ENCODE assay signal across 21 cellular contexts in genomic region chr7:104275900-104276299, GRCh38. TPM values are rescaled to one million over a fixed set of nuclear protein-coding genes. Genes with fewer than 3 reads are reported as not detected.
DNase-seq lines count a peak whose midpoint lies in the region; ATAC-seq and TF ChIP-seq lines count a peak whose summit lies in the region.
"Had no signal": no experiment of that assay in that cellular context is flagged by ENCODE, and none has a peak within 500 bp of the region (broad histone marks: within the 10 kb centered on the region; RNA-seq: fewer than 3 reads in every experiment).

No MANE protein-coding gene starts in this region.

- no peaks in the 10 kb centered on the region; the same call in 1 of the 2 replicates for H3K27me3 ChIP-seq in PC-3 (ENCODE audit: low read length)
- H3K27me3 ChIP-seq: testis had no signal

- H3K9me2 ChIP-seq in PC-3 (replicated peaks; ENCODE audit: low read length), result no peaks in the 10 kb centered on the region

- POLR2A ChIA-PET in PC-3 (lab: Charles Lee; ENCODE audit: unreplicated experiment), result no interaction called here

- no peaks in the 10 kb centered on the region for H3K9me3 ChIP-seq in PC-3 (ENCODE audit: low read length)
- H3K9me3 ChIP-seq: BE2C, testis had no signal

- DNase-seq in DMS53 (lab: John Stamatoyannopoulos, UW) (peak; percentile 92), ELR (ENCODE audit: low read depth) (peak; percentile 48), PC-3 (peak; percentile 41), epithelial cell of prostate (ENCODE audit: low read depth, low spot score) (peak; percentile 20), HK-2 (ENCODE audit: unreplicated experiment) (no peak), left cardiac atrium (no peak), GM20000 (ENCODE audit: low spot score) (no peak)
- DNase-seq: activated CD4-positive, CD25-positive, alpha-beta regulatory T cell treated with anti-CD3 and anti-CD28 coated beads, Interleukin-2, amount 50 U/mL, for 72 hours; aorta; BE2C; effector memory CD8-positive, alpha-beta T cell; hypothalamus; kidney glomerular epithelial cell; MM.1S; NCI-H2081 treated with DMSO at 0.1 percent for 48 hours; NCI-H510A treated with DMSO at 0.1 percent for 48 hours; nephron progenitor cell; OCI-M1; posterior cingulate gyrus; testis had no signal

- H3K4me3 ChIP-seq in PC-3 (ENCODE audit: low read length), result no peak overlapping the region
- H3K4me3 ChIP-seq: testis had no signal

- H3K9ac ChIP-seq in PC-3 (ENCODE audit: low read length), result no peak overlapping the region

- ATAC-seq in PC-3, result peak; percentile 37; the same call in 1 of the 2 replicates
- no peak for ATAC-seq in left cardiac atrium
- ATAC-seq: effector memory CD8-positive, alpha-beta T cell had no signal

- no peaks in the 10 kb centered on the region for H3K79me2 ChIP-seq in PC-3 (ENCODE audit: low read length)

- no peak overlapping the region for H2AFZ ChIP-seq in PC-3 (ENCODE audit: low read length)

- H3K27ac ChIP-seq in PC-3 (ENCODE audit: low read length) (no peak overlapping the region), epithelial cell of prostate (no peak overlapping the region)
- H3K27ac ChIP-seq: testis had no signal

- no peaks in the 10 kb centered on the region for H3K4me1 ChIP-seq in PC-3 (ENCODE audit: insufficient read depth, low read length)
- H3K4me1 ChIP-seq: BE2C, testis had no signal

- BruUV-seq in PC-3 (replicated peaks; lab: Mats Ljungman, UMichigan), result no TSS peak

- H3F3A ChIP-seq in PC-3 (ENCODE audit: low read length, unreplicated experiment), result no peaks in the 10 kb centered on the region

- intact Hi-C loops in PC-3 (cut with micrococcal nuclease) (loop anchor here (10.0 kb wide), 1 partner anchor 569 kb away; no protein-coding TSS in a partner anchor), left cardiac atrium (cut with DNase I) (loop anchor here in 1 of 2 donors (2.0 kb wide), 1 partner anchor 573 kb away; no protein-coding TSS in a partner anchor)

- no peaks in the 10 kb centered on the region for H3K36me3 ChIP-seq in PC-3 (ENCODE audit: low read depth, low read length)
- H3K36me3 ChIP-seq: BE2C had no signal

- no peaks in the 10 kb centered on the region for H4K20me1 ChIP-seq in PC-3 (ENCODE audit: low read length)

- TF ChIP-seq CTCF in PC-3 (conservative IDR thresholded peaks at IDR 0.05; ENCODE audit: low read depth, low read length), result no peak
- no peak for TF ChIP-seq CTCF in GM20000 (IDR thresholded peaks at IDR 0.05; ENCODE audit: extremely low read depth, missing control alignments)

- CTCF ChIA-PET in PC-3 (lab: Charles Lee), result no interaction called here

- H3K4me2 ChIP-seq in PC-3 (ENCODE audit: low read length), result no peak overlapping the region

RNA-seq across cellular contexts. Expression of gene LHFPL3, which starts 52.5 kb away (rescaled TPM):
- total RNA-seq in PC-3 (2014; rRNA removed) (not detected in 2 replicates), left cardiac atrium (not detected)
- total RNA-seq: aorta; T-helper 2 cell treated with Interferon-gamma antibody and Interleukin-4, amounts not matched to agents 100 ng/mL and 5 ng/mL, for 36 hours had no signal

Comparison
In these comparisons a context has a peak if more than half of its experiments do, and no peak if none do; other contexts are left out.
1. DNase-seq: peak in DMS53 (single experiment), ELR (single experiment), PC-3 (single experiment) and epithelial cell of prostate (single experiment); none in HK-2 (single experiment), left cardiac atrium (single experiment) and GM20000 (single experiment).